In the genomic region with DNA sequence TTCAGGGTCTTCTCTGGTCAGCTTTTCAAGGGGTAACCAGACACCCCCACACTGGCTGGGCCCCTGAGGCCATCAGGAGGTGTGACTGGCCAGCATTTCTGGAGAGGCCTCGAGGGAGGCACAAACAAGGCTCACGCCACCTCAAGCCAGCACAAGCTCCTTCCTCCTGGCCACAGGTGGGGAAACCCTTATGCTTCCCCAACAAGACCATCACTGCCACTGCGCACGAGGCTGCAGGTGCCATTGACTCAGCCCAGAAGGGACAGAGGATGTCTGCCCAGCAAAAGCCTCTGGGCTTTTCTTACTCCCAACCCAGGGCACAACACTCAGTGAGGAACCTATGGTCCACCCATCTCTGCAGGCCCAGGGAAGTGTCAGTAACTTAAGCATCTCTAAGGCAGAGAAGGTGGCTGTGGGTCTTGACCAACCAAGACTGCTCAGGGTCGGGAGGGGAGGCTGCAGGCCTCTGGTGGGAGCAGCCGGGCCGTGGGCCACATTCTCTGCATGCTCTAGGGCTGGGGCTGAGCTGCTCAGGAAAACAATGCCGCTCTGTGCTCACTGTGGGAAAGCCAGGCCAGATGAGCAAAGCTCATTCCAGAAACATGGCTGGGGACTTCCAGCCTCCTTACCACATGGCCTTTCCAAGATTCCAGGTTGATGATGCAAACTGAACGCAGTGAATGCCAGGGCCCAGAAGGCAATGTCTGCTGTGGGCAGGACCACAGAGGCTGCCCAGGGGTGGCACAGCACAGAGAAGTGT, we compare ENCODE assay signal across 10 cellular contexts. TPM values are rescaled to one million over a fixed set of nuclear protein-coding genes. Genes with fewer than 3 reads are reported as not detected.
DNase-seq lines count a peak whose midpoint lies in the region; ATAC-seq and TF ChIP-seq lines count a peak whose summit lies in the region.
"Had no signal": no experiment of that assay in that cellular context is flagged by ENCODE, and none has a peak within 500 bp of the region (broad histone marks: within the 10 kb centered on the region; RNA-seq: fewer than 3 reads in every experiment).

No MANE protein-coding gene starts in this region.

- peaks cover 0 to 34% (median 22%) of the 10 kb centered on the region in 4 donors for H3K4me1 ChIP-seq in tibial artery

- no peak for DNase-seq in activated CD4-positive, alpha-beta T cell treated with anti-CD3 and anti-CD28 coated beads, Interleukin-2, amount 10 ng/mL, durations not matched to agents 24 days and 14 days
- DNase-seq in activated CD4-positive, alpha-beta T cell treated with anti-CD3 and anti-CD28 coated beads, Interleukin-2, amount 50 U/mL, for 48 hours, result no peak
- peak in 8 of 10 donors; percentile 71 to 79 (median 75) for DNase-seq in dorsolateral prefrontal cortex
- DNase-seq in medulla oblongata (ENCODE audit: extremely low spot score), result peak; percentile 94
- peak in 1 of 2 donors; percentile 78 for DNase-seq in tibial artery
- DNase-seq in GDM1 (lab: John Stamatoyannopoulos, UW), result no peak

- H3K4me3 ChIP-seq in dorsolateral prefrontal cortex (no peak overlapping the region), tibial artery (no peak overlapping the region)
- H3K4me3 ChIP-seq: K562 had no signal

- no peaks in the 10 kb centered on the region for H3K9me3 ChIP-seq in tibial artery

- H3K27ac ChIP-seq in dorsolateral prefrontal cortex (peak overlapping the region in 58 of 59 donors; percentile 13 to 92 (median 81)), tibial artery (peak overlapping the region; percentile 53 to 63)
- H3K27ac ChIP-seq: VCaP had no signal

- no peaks in the 10 kb centered on the region for H3K9me3 Mint-ChIP-seq in activated CD4-positive, alpha-beta T cell treated with anti-CD3 and anti-CD28 coated beads, Interleukin-2, amount 10 ng/mL, durations not matched to agents 24 days and 14 days

- H3K27me3 Mint-ChIP-seq in activated CD4-positive, alpha-beta T cell treated with anti-CD3 and anti-CD28 coated beads, Interleukin-2, amount 10 ng/mL, durations not matched to agents 24 days and 14 days, result peaks cover 2% of the 10 kb centered on the region

- H3K36me3 Mint-ChIP-seq in activated CD4-positive, alpha-beta T cell treated with anti-CD3 and anti-CD28 coated beads, Interleukin-2, amount 10 ng/mL, durations not matched to agents 24 days and 14 days (ENCODE audit: low read depth), result no peaks in the 10 kb centered on the region

- H3K4me1 Mint-ChIP-seq in activated CD4-positive, alpha-beta T cell treated with anti-CD3 and anti-CD28 coated beads, Interleukin-2, amount 10 ng/mL, durations not matched to agents 24 days and 14 days, result peaks cover 7% of the 10 kb centered on the region

- H3K36me3 ChIP-seq in tibial artery, result no peaks in the 10 kb centered on the region

- H3K27me3 ChIP-seq in dorsolateral prefrontal cortex (no peaks in the 10 kb centered on the region), tibial artery (no peaks in the 10 kb centered on the region)

- TF ChIP-seq CTCF in dorsolateral prefrontal cortex (IDR thresholded peaks at IDR 0.05 in 54 of 56, conservative IDR thresholded peaks at IDR 0.05 in 2 of 56; ENCODE audit: low read depth in 1 of 56, partially characterized antibody in 56 of 56) (peak in 21 of 56 donors; percentile 4 to 51 (median 15)), tibial artery (IDR thresholded peaks at IDR 0.05) (no peak)

- peak overlapping the region; percentile 32 for H3K27ac Mint-ChIP-seq in activated CD4-positive, alpha-beta T cell treated with anti-CD3 and anti-CD28 coated beads, Interleukin-2, amount 10 ng/mL, durations not matched to agents 24 days and 14 days

- intact Hi-C loops in activated CD4-positive, alpha-beta T cell treated with anti-CD3 and anti-CD28 coated beads, Interleukin-2, amount 10 ng/mL, durations not matched to agents 24 days and 14 days (cut with micrococcal nuclease), result no loop called here
- intact Hi-C loops in dorsolateral prefrontal cortex (cut with DNase I), result loop anchor here in 1 of 2 donors (2.0 kb wide), 1 partner anchor 65 kb away; a partner anchor contains a TSS
- intact Hi-C loops in tibial artery (cut with DNase I; ENCODE audit: low total_unique reads), result loop anchor here (10.0 kb wide), 1 partner anchor 309 kb away; no protein-coding TSS in a partner anchor

- ATAC-seq in GM18870 (IDR thresholded peaks at IDR 0.05; ENCODE audit: unreplicated experiment), result no peak
- ATAC-seq in HG02763 (IDR thresholded peaks at IDR 0.05; ENCODE audit: unreplicated experiment), result no peak
- ATAC-seq: K562 had no signal

- H3K4me3 Mint-ChIP-seq in activated CD4-positive, alpha-beta T cell treated with anti-CD3 and anti-CD28 coated beads, Interleukin-2, amount 10 ng/mL, durations not matched to agents 24 days and 14 days, result no peak overlapping the region

RNA-seq across cellular contexts. Expression of a gene that starts 24.2 kb away (rescaled TPM):
- 1.3 and 1.5 TPM in 2 replicates for total RNA-seq in activated CD4-positive, alpha-beta T cell treated with anti-CD3 and anti-CD28 coated beads, Interleukin-2, amount 10 ng/mL, durations not matched to agents 24 days and 14 days
- total RNA-seq in dorsolateral prefrontal cortex, result 100 to 1,000 TPM in 81 of 120 experiments, 10 to 100 TPM in 39; 54.6 to 175 (median 111) TPM

RNA-seq across cellular contexts. Expression of a gene that starts 24.2 kb away (rescaled TPM):
- total RNA-seq in activated CD4-positive, alpha-beta T cell treated with anti-CD3 and anti-CD28 coated beads, Interleukin-2, amount 10 ng/mL, durations not matched to agents 24 days and 14 days, result not detected in 2 replicates
- total RNA-seq in dorsolateral prefrontal cortex, result under 1 TPM in 7 of 120 experiments, not detected in 113; 0.13 to 0.46 (median 0.18) TPM
- total RNA-seq: K562 had no signal

RNA-seq across cellular contexts. Expression of a gene that starts 43.2 kb away (rescaled TPM):
- 3.3 and 4.3 TPM in 2 replicates for total RNA-seq in activated CD4-positive, alpha-beta T cell treated with anti-CD3 and anti-CD28 coated beads, Interleukin-2, amount 10 ng/mL, durations not matched to agents 24 days and 14 days
- total RNA-seq in dorsolateral prefrontal cortex, result 100 to 1,000 TPM in 23 of 120 experiments, 10 to 100 TPM in 91, 1 to 10 TPM in 6; 8.1 to 234 (median 44.3) TPM

Comparison
In these comparisons a context has a peak if more than half of its experiments do, and no peak if none do; other contexts are left out.
1. DNase-seq: peak in dorsolateral prefrontal cortex (8 of 10) and medulla oblongata (single experiment); none in activated CD4-positive, alpha-beta T cell treated with anti-CD3 and anti-CD28 coated beads, Interleukin-2, amount 10 ng/mL, durations not matched to agents 24 days and 14 days (single experiment), activated CD4-positive, alpha-beta T cell treated with anti-CD3 and anti-CD28 coated beads, Interleukin-2, amount 50 U/mL, for 48 hours (0 of 2) and GDM1 (single experiment).
2. RNA of a gene that starts 24.2 kb away (total RNA-seq): 54.6 to 175 TPM in dorsolateral prefrontal cortex; 1.3 to 1.5 TPM in activated CD4-positive, alpha-beta T cell treated with anti-CD3 and anti-CD28 coated beads, Interleukin-2, amount 10 ng/mL, durations not matched to agents 24 days and 14 days; every median in the first group is over 10 times any median in the second.